1 cellular context compared by ENCODE assay signal in the genomic region with DNA sequence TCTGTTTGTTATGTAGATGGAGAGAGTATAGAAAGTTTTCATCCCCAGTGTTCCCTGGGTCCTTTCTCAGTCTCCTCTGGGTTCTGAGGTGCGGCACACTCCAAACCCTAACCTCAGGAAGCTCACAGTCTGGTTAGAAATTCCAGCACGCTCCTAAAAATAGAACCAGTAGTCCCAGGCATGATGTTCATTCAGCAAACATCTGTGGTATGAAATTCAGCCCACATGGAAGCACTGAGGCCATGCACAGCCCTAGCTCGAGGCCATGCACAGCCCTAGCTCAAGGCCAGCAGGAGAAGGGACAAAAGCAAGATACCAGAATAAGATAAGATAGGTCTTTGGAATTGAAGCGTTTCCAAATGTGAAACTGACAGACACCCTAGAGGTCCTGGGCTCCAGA.
TF ChIP-seq lines count a peak whose summit lies in the region.

No MANE protein-coding gene starts in this region.

TF ChIP-seq in SK-N-SH, 30 proteins besides CTCF, POLR2A, EP300 and RAD21 (continued from another document):
- TF ChIP-seq MEF2A (IDR thresholded peaks at IDR 0.05; ENCODE audit: borderline replicate concordance, low read depth) (peak; percentile 76; the same call in 1 of the 2 replicates), TAF1 (IDR thresholded peaks at IDR 0.05; ENCODE audit: borderline replicate concordance, low read depth, low read length) (no peak), RXRA (IDR thresholded peaks at IDR 0.05; ENCODE audit: borderline replicate concordance, low read depth) (no peak), FOXJ3 (CRISPR knock-in tag; IDR thresholded peaks at IDR 0.05) (no peak)
- TF ChIP-seq, protein P1, sequence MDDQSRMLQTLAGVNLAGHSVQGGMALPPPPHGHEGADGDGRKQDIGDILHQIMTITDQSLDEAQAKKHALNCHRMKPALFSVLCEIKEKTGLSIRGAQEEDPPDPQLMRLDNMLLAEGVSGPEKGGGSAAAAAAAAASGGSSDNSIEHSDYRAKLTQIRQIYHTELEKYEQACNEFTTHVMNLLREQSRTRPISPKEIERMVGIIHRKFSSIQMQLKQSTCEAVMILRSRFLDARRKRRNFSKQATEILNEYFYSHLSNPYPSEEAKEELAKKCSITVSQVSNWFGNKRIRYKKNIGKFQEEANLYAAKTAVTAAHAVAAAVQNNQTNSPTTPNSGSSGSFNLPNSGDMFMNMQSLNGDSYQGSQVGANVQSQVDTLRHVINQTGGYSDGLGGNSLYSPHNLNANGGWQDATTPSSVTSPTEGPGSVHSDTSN (IDR thresholded peaks at IDR 0.05): no peak
